Comparison of ENCODE assay signal across 2 cellular contexts in the genomic region with DNA sequence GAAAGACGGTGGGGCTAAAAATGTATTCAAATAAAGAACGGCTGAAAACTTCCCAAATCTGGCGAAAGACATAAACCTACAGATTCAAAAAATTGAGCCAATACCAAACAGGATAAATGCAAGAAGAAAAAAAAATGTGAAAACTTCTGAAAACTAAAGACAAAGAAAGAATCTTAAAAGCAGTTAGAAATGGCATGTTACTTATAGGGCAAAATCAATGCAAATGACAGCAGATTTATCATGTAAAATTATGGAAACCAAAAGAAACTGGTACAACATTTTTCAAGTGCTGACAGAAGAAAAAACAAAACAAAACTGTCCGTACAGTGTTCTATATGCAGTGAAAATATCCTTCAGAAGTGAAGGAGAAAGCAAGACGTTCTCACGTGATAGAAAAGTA.
TF ChIP-seq lines count a peak whose summit lies in the region.

No MANE protein-coding gene starts in this region.

TF ChIP-seq in HepG2, 621 proteins besides CTCF, POLR2A, EP300 and RAD21:
- TF ChIP-seq ZNF317 (CRISPR knock-in tag; IDR thresholded peaks at IDR 0.05) (peak; percentile 99), MTF2 (CRISPR knock-in tag; IDR thresholded peaks at IDR 0.05; ENCODE audit: borderline replicate concordance) (no peak), GABPA (IDR thresholded peaks at IDR 0.05; ENCODE audit: low read depth, low read length) (no peak), GABPA (CRISPR knock-in tag; IDR thresholded peaks at IDR 0.05; ENCODE audit: low read depth) (no peak)
TF ChIP-seq in HepG2: peak in this region for 1.

TF ChIP-seq in IMR-90, 13 proteins besides CTCF, POLR2A, EP300 and RAD21:
- TF ChIP-seq, protein P1, sequence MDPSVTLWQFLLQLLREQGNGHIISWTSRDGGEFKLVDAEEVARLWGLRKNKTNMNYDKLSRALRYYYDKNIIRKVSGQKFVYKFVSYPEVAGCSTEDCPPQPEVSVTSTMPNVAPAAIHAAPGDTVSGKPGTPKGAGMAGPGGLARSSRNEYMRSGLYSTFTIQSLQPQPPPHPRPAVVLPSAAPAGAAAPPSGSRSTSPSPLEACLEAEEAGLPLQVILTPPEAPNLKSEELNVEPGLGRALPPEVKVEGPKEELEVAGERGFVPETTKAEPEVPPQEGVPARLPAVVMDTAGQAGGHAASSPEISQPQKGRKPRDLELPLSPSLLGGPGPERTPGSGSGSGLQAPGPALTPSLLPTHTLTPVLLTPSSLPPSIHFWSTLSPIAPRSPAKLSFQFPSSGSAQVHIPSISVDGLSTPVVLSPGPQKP (IDR thresholded peaks at IDR 0.05; ENCODE audit: borderline replicate concordance, low read depth, low read length), result no peak
- no peak for TF ChIP-seq SMC3 (IDR thresholded peaks at IDR 0.05; ENCODE audit: low read depth, low read length)
- TF ChIP-seq CEBPB (IDR thresholded peaks at IDR 0.05; ENCODE audit: low read depth, low read length), result no peak
- TF ChIP-seq RCOR1 (IDR thresholded peaks at IDR 0.05; ENCODE audit: insufficient replicate concordance, low read length), result no peak
- TF ChIP-seq RFX5 (IDR thresholded peaks at IDR 0.05; ENCODE audit: low read depth, low read length), result no peak
- TF ChIP-seq MXI1 (IDR thresholded peaks at IDR 0.05; ENCODE audit: borderline replicate concordance, low read depth, low read length), result no peak
- TF ChIP-seq NFE2L2 (IDR thresholded peaks at IDR 0.05; ENCODE audit: low read depth, low read length), result no peak
- no peak for TF ChIP-seq MAZ (IDR thresholded peaks at IDR 0.05; ENCODE audit: borderline replicate concordance, low read depth, low read length)
